21 cellular contexts compared by ENCODE assay signal in genomic region chrX:47529548-47529947, GRCh38. TPM values are rescaled to one million over a fixed set of nuclear protein-coding genes. Genes with fewer than 3 reads are reported as not detected.
DNase-seq lines count a peak whose midpoint lies in the region; ATAC-seq, FAIRE-seq and TF ChIP-seq lines count a peak whose summit lies in the region.
"Had no signal": no experiment of that assay in that cellular context is flagged by ENCODE, and none has a peak within 500 bp of the region (broad histone marks: within the 10 kb centered on the region; RNA-seq: fewer than 3 reads in every experiment).

No MANE protein-coding gene starts in this region.

- peak overlapping the region; percentile 42 for H3K27ac Mint-ChIP-seq in stimulated activated naive B cell treated with anti-CD40 and anti-IgM and Interleukin-4, amounts not matched to agents 10 μg/mL and 1 μg/mL and 100 μg/mL, for 72 hours
- H3K27ac Mint-ChIP-seq: B cell; CD4-positive, alpha-beta T cell; CD8-positive, alpha-beta T cell had no signal

- no peak for FAIRE-seq in small intestine (lab: Jason Lieb, UNC)
- FAIRE-seq: A549, D721Med, G401.6, GM19239 had no signal

- intact Hi-C loops in left colon (cut with DNase I, micrococcal nuclease) = loop anchor here in 1 of 2 donors (10.0 kb wide), 1 partner anchor 145 kb away; no protein-coding TSS in a partner anchor
- intact Hi-C loops in mucosa of descending colon (cut with DNase I, micrococcal nuclease) = loop anchor here in 1 of 2 donors (10.0 kb wide), 1 partner anchor 335 kb away; the partner anchor contains the start of gene UBA1

- H3K4me1 Mint-ChIP-seq in stimulated activated naive B cell treated with anti-CD40 and anti-IgM and Interleukin-4, amounts not matched to agents 10 μg/mL and 1 μg/mL and 100 μg/mL, for 72 hours = peaks cover 2 to 10% of the 10 kb centered on the region in 2 donors

- H3K4me1 ChIP-seq in mucosa of descending colon (ENCODE audit: low read depth) (no peaks in the 10 kb centered on the region), small intestine (ENCODE audit: control insufficient read depth in 2 of 2, insufficient read depth in 1 of 2, low read depth in 1 of 2, low read length in 1 of 2) (no peaks in the 10 kb centered on the region)
- H3K4me1 ChIP-seq: A549, Caco-2 had no signal

- no peaks in the 10 kb centered on the region for H3K27me3 ChIP-seq in small intestine (ENCODE audit: control insufficient read depth in 2 of 2, insufficient read depth in 2 of 2, low read length in 2 of 2)

- no peaks in the 10 kb centered on the region for H3K36me3 Mint-ChIP-seq in stimulated activated naive B cell treated with anti-CD40 and anti-IgM and Interleukin-4, amounts not matched to agents 10 μg/mL and 1 μg/mL and 100 μg/mL, for 72 hours
- H3K36me3 Mint-ChIP-seq: CD8-positive, alpha-beta T cell had no signal

- H3K36me3 ChIP-seq in mucosa of descending colon (ENCODE audit: low read depth) (no peaks in the 10 kb centered on the region), small intestine (ENCODE audit: control insufficient read depth in 2 of 2, insufficient read depth in 2 of 2, low read length in 2 of 2) (no peaks in the 10 kb centered on the region)
- H3K36me3 ChIP-seq: BLaER1 treated with 17β-estradiol and CSF1 and Interleukin-3, amounts not matched to agents 10 nM and 100 nM had no signal

- WGBS in small intestine, 3 donors = 43 to 74% (median 60%) methylated on average over 8 of the region's 8 CpGs

- H3K27ac ChIP-seq in small intestine (ENCODE audit: low read depth in 1 of 2, low read length in 1 of 2) = no peak overlapping the region
- H3K27ac ChIP-seq: 22Rv1; A549; BLaER1 treated with 17β-estradiol and CSF1 and Interleukin-3, amounts not matched to agents 10 nM and 100 nM; C4-2B had no signal

- H3K4me3 ChIP-seq in mucosa of descending colon (no peak overlapping the region), small intestine (ENCODE audit: low read depth in 1 of 2, low read length in 2 of 2) (no peak overlapping the region)
- H3K4me3 ChIP-seq: A549; BLaER1 treated with 17β-estradiol and CSF1 and Interleukin-3, amounts not matched to agents 10 nM and 100 nM had no signal

- ATAC-seq in left colon = peak; percentile 83
- peak; percentile 52 for ATAC-seq in mucosa of descending colon
- no peak for ATAC-seq in stimulated activated naive B cell treated with anti-CD40 and anti-IgM and Interleukin-4, amounts not matched to agents 10 μg/mL and 1 μg/mL and 100 μg/mL, for 72 hours (replicated peaks)
- ATAC-seq in HG02623 (IDR thresholded peaks at IDR 0.05; ENCODE audit: unreplicated experiment) = no peak
- ATAC-seq: A549; CD8-positive, alpha-beta T cell had no signal

- no peak overlapping the region for H3K4me3 Mint-ChIP-seq in stimulated activated naive B cell treated with anti-CD40 and anti-IgM and Interleukin-4, amounts not matched to agents 10 μg/mL and 1 μg/mL and 100 μg/mL, for 72 hours
- H3K4me3 Mint-ChIP-seq: B cell; CD4-positive, alpha-beta T cell; CD8-positive, alpha-beta T cell had no signal

- H3K27me3 Mint-ChIP-seq in stimulated activated naive B cell treated with anti-CD40 and anti-IgM and Interleukin-4, amounts not matched to agents 10 μg/mL and 1 μg/mL and 100 μg/mL, for 72 hours = no peaks in the 10 kb centered on the region
- H3K27me3 Mint-ChIP-seq: B cell; CD4-positive, alpha-beta T cell had no signal

- TF ChIP-seq CTCF in mucosa of descending colon (IDR thresholded peaks at IDR 0.05) = no peak

- H3K9me3 ChIP-seq in mucosa of descending colon (no peaks in the 10 kb centered on the region), small intestine (ENCODE audit: control insufficient read depth, low read depth) (no peaks in the 10 kb centered on the region)
- H3K9me3 ChIP-seq: A549, Caco-2 had no signal

- DNase-seq in left colon (no peak), mucosa of descending colon (no peak), small intestine (peak; percentile 22), NCI-H748 treated with DMSO at 0.1 percent for 48 hours (lab: John Stamatoyannopoulos, UW) (no peak), GOT3 (lab: John Stamatoyannopoulos, UW) (no peak)
- no peak for DNase-seq in stimulated activated naive B cell treated with anti-CD40 and anti-IgM and Interleukin-4, amounts not matched to agents 10 μg/mL and 1 μg/mL and 100 μg/mL, for 72 hours
- DNase-seq: Caco-2; Calu3; CD4-positive, alpha-beta T cell; CD8-positive, alpha-beta T cell; DMS79 treated with DMSO at 0.1 percent for 48 hours; GF-D8 had no signal

- peaks cover 0 to 4% of the 10 kb centered on the region in 2 donors for H3K9me3 Mint-ChIP-seq in stimulated activated naive B cell treated with anti-CD40 and anti-IgM and Interleukin-4, amounts not matched to agents 10 μg/mL and 1 μg/mL and 100 μg/mL, for 72 hours
- H3K9me3 Mint-ChIP-seq: CD4-positive, alpha-beta T cell; CD8-positive, alpha-beta T cell had no signal

RNA-seq across cellular contexts. Expression of gene ARAF, which starts 31.5 kb away (rescaled TPM):
- total RNA-seq in left colon (100 to 1,000 TPM in 1 of 2 donors, 10 to 100 TPM in 1; 88.8 to 106 TPM), mucosa of descending colon (100 to 1,000 TPM in 1 of 3 donors, 10 to 100 TPM in 2; 82.1 to 108 (median 90.1) TPM)
- polyA plus RNA-seq in small intestine = 10 to 100 TPM; 43.0 to 92.1 (median 76.9) TPM

RNA-seq across cellular contexts. Expression of gene ZNF41, which starts 46.5 kb away (rescaled TPM):
- total RNA-seq in left colon (10 to 100 TPM; 12.8 to 14.1 TPM), mucosa of descending colon (10 to 100 TPM in 2 of 3 donors, 1 to 10 TPM in 1; 9.4 to 14.0 (median 12.0) TPM)
- polyA plus RNA-seq in small intestine = 1 to 10 TPM; 2.9 to 3.3 (median 3.0) TPM

RNA-seq across cellular contexts. Expression of gene TIMP1, which starts 52.7 kb away (rescaled TPM):
- total RNA-seq in left colon (10 to 100 TPM; 35.1 to 80.1 TPM), mucosa of descending colon (100 to 1,000 TPM in 1 of 3 donors, 10 to 100 TPM in 2; 25.4 to 143 (median 96.9) TPM)
- polyA plus RNA-seq in small intestine = 100 to 1,000 TPM in 1 of 3 donors, 10 to 100 TPM in 2; 19.5 to 196 (median 32.2) TPM

Comparison
In these comparisons a context has a peak if more than half of its experiments do, and no peak if none do; other contexts are left out.
1. ATAC-seq: peak in left colon (single experiment) and mucosa of descending colon (single experiment); none in stimulated activated naive B cell treated with anti-CD40 and anti-IgM and Interleukin-4, amounts not matched to agents 10 μg/mL and 1 μg/mL and 100 μg/mL, for 72 hours (0 of 2) and HG02623 (single experiment).